ENCODE assay signal across 2 cellular contexts in genomic region chr22:37310075-37310606, GRCh38.
A peak's percentile ranks its signal among the peaks of the same experiment; 100 is the strongest.
TF ChIP-seq lines count a peak whose summit lies in the region.

No MANE protein-coding gene starts in this region.

TF ChIP-seq in HepG2, 621 proteins besides CTCF, POLR2A, EP300 and RAD21:
- 0 out of 2 replicates have a peak, but pooled peaks have one; percentile 53 for TF ChIP-seq ZNF629 (CRISPR knock-in tag; conservative IDR thresholded peaks at IDR 0.05)
- 0 out of 2 replicates have a peak, but pooled peaks have one; percentile 2 for TF ChIP-seq ZNF687 (CRISPR knock-in tag; IDR thresholded peaks at IDR 0.05)
- no peak for TF ChIP-seq ZNF556 (CRISPR knock-in tag; IDR thresholded peaks at IDR 0.05; ENCODE audit: borderline replicate concordance)
TF ChIP-seq in HepG2: peak in this region for 2.

TF ChIP-seq in SK-N-SH, 30 proteins besides CTCF, POLR2A, EP300 and RAD21:
- TF ChIP-seq NFIC (IDR thresholded peaks at IDR 0.05; ENCODE audit: borderline replicate concordance) = no peak
- 0 out of 2 replicates have a peak, but pooled peaks have one; percentile 16 for TF ChIP-seq MXI1 (IDR thresholded peaks at IDR 0.05; ENCODE audit: low read depth, low read length)
